Comparison of ENCODE assay signal across 20 cellular contexts in genomic region chr19:4319067-4319718, GRCh38. TPM values are rescaled to one million over a fixed set of nuclear protein-coding genes. Genes with fewer than 3 reads are reported as not detected.
"Had no signal": no experiment of that assay in that cellular context is flagged by ENCODE, and none has a peak within 500 bp of the region (broad histone marks: within the 10 kb centered on the region; RNA-seq: fewer than 3 reads in every experiment).

No MANE protein-coding gene starts in this region.

- H3K4me3 Mint-ChIP-seq: activated T-helper 1 cell treated with anti-CD3 and anti-CD28 coated beads, Interleukin-12 subunit alpha, Interleukin-12 subunit beta, Interleukin-2, Interleukin-4 antibody, amounts not matched to agents 30 ng/mL and 10 ng/mL and 1 ng/mL, durations not matched to agents 14 hours and 24 hours and 36 hours; natural killer cell; T-helper 2 cell treated with Interferon-gamma antibody and Interleukin-4, amounts not matched to agents 5 μg/mL and 100 μg/mL, for 36 hours had no signal

- DNase-seq: activated naive CD4-positive, alpha-beta T cell treated with Interleukin-2 at 50 U/mL for 16 hours; brain microvascular endothelial cell; dorsolateral prefrontal cortex; foreskin fibroblast; head of caudate nucleus; mammary epithelial cell; mucosa of descending colon; natural killer cell; occipital lobe; spleen; stimulated activated CD4-positive, alpha-beta T cell treated with anti-CD3 and anti-CD28 coated beads, Interleukin-1b, Interleukin-23, amount 100 ng/mL, for 48 hours; stimulated activated naive B cell treated with anti-CD40 and anti-IgM and Interleukin-4, amounts not matched to agents 10 μg/mL and 1 μg/mL and 100 μg/mL, for 72 hours; transverse colon had no signal

- H3K36me3 Mint-ChIP-seq: natural killer cell had no signal

- H3K27me3 ChIP-seq: brain microvascular endothelial cell, dorsolateral prefrontal cortex, transverse colon had no signal

- H3K27ac Mint-ChIP-seq: activated T-helper 1 cell treated with anti-CD3 and anti-CD28 coated beads, Interleukin-12 subunit alpha, Interleukin-12 subunit beta, Interleukin-2, Interleukin-4 antibody, amounts not matched to agents 30 ng/mL and 10 ng/mL and 1 ng/mL, durations not matched to agents 14 hours and 24 hours and 36 hours; stimulated activated naive B cell treated with anti-CD40 and anti-IgM and Interleukin-4, amounts not matched to agents 10 μg/mL and 1 μg/mL and 100 μg/mL, for 72 hours; T-helper 2 cell treated with Interferon-gamma antibody and Interleukin-4, amounts not matched to agents 5 μg/mL and 100 μg/mL, for 36 hours had no signal

- H3K36me3 ChIP-seq: esophagus muscularis mucosa, spleen, transverse colon had no signal

- H3K27me3 Mint-ChIP-seq: stimulated activated naive B cell treated with anti-CD40 and anti-IgM and Interleukin-4, amounts not matched to agents 10 μg/mL and 1 μg/mL and 100 μg/mL, for 72 hours had no signal

- ATAC-seq: mucosa of descending colon; natural killer cell; sciatic nerve; stimulated activated naive B cell treated with anti-CD40 and anti-IgM and Interleukin-4, amounts not matched to agents 10 μg/mL and 1 μg/mL and 100 μg/mL, for 72 hours had no signal

- H3K4me1 ChIP-seq: esophagus muscularis mucosa had no signal

- H3K4me3 ChIP-seq: dorsolateral prefrontal cortex, esophagus muscularis mucosa, mucosa of descending colon, spleen, transverse colon had no signal

- H3K9me3 ChIP-seq: mucosa of descending colon, transverse colon had no signal

- H3K4me1 Mint-ChIP-seq: natural killer cell; stimulated activated naive B cell treated with anti-CD40 and anti-IgM and Interleukin-4, amounts not matched to agents 10 μg/mL and 1 μg/mL and 100 μg/mL, for 72 hours had no signal

- H3K27ac ChIP-seq: brain microvascular endothelial cell, esophagus muscularis mucosa, spleen, transverse colon, VCaP had no signal

RNA-seq across cellular contexts. Expression of gene FSD1, which starts 14.8 kb away (rescaled TPM):
- total RNA-seq: subcutaneous adipose tissue had no signal

RNA-seq across cellular contexts. Expression of gene TMIGD2, which starts 17.0 kb away (rescaled TPM):
- total RNA-seq: esophagus muscularis mucosa, mammary epithelial cell, pulmonary artery endothelial cell had no signal
- polyA plus RNA-seq: mammary epithelial cell had no signal

RNA-seq across cellular contexts. Expression of gene SHD, which starts 40.1 kb away (rescaled TPM):
- total RNA-seq: activated T-helper 1 cell treated with anti-CD3 and anti-CD28 coated beads, Interleukin-12 subunit alpha, Interleukin-12 subunit beta, Interleukin-2, Interleukin-4 antibody, amounts not matched to agents 30 ng/mL and 10 ng/mL and 1 ng/mL, durations not matched to agents 14 hours and 24 hours and 36 hours; esophagus muscularis mucosa; mammary epithelial cell; pulmonary artery endothelial cell; sciatic nerve; subcutaneous adipose tissue had no signal
- polyA plus RNA-seq: mammary epithelial cell had no signal
